Comparison of ENCODE assay signal across 8 cellular contexts in genomic region chr1:159008744-159009188, GRCh38. TPM values are rescaled to one million over a fixed set of nuclear protein-coding genes. Genes with fewer than 3 reads are reported as not detected.
DNase-seq lines count a peak whose midpoint lies in the region; ATAC-seq, FAIRE-seq and TF ChIP-seq lines count a peak whose summit lies in the region.

No MANE protein-coding gene starts in this region.

- H3K4me3 ChIP-seq in tibial artery = no peak overlapping the region

- no peaks in the 10 kb centered on the region for H3K27me3 ChIP-seq in tibial artery

- peak; percentile 77 for TF ChIP-seq POLR2A in GM12891 (IDR thresholded peaks at IDR 0.05; ENCODE audit: low read depth, low read length)

- peak overlapping the region; percentile 96 for H3K27ac Mint-ChIP-seq in mesothelial cell of epicardium

- TF ChIP-seq CTCF in mesothelial cell of epicardium (IDR thresholded peaks at IDR 0.05; ENCODE audit: unreplicated experiment) = no peak
- TF ChIP-seq CTCF in tibial artery (IDR thresholded peaks at IDR 0.05) = no peak

- H3K4me1 Mint-ChIP-seq in mesothelial cell of epicardium = peaks cover 60% of the 10 kb centered on the region

- peak overlapping the region; percentile 69 to 73 for H3K27ac ChIP-seq in tibial artery

- no peaks in the 10 kb centered on the region for H3K27me3 Mint-ChIP-seq in mesothelial cell of epicardium (ENCODE audit: low read depth)

- intact Hi-C loops in tibial artery (cut with DNase I; ENCODE audit: low total_unique reads) = no loop called here

- H3K36me3 ChIP-seq in tibial artery = no peaks in the 10 kb centered on the region

- no peaks in the 10 kb centered on the region for H3K9me3 Mint-ChIP-seq in mesothelial cell of epicardium

- FAIRE-seq in GM12891 (lab: Jason Lieb, UNC) = peak; percentile 95

- DNase-seq in GM12891 (ENCODE audit: insufficient read length, low spot score) (peak; percentile 6), NAMALWA (ENCODE audit: low spot score) (peak; percentile 67), mesothelial cell of epicardium (ENCODE audit: low spot score in 2 of 2, unreplicated experiment in 2 of 2) (no peak), tibial artery (no peak), GOT3 (lab: John Stamatoyannopoulos, UW) (no peak), GM19240 (ENCODE audit: insufficient read length, low spot score) (no peak)
- DNase-seq in activated gamma-delta T cell treated with anti-CD3 and anti-CD28 coated beads, Interleukin-2, amount 50 U/mL, for 16 hours (ENCODE audit: low read depth) = peak; percentile 54

- peaks cover 0 to 37% (median 11%) of the 10 kb centered on the region in 4 donors for H3K4me1 ChIP-seq in tibial artery

- peak; percentile 73 for ATAC-seq in GM21786 (IDR thresholded peaks at IDR 0.05; ENCODE audit: unreplicated experiment)

- H3K36me3 Mint-ChIP-seq in mesothelial cell of epicardium = peaks cover 7% of the 10 kb centered on the region

- H3K9me3 ChIP-seq in tibial artery = no peaks in the 10 kb centered on the region

- H3K4me3 Mint-ChIP-seq in mesothelial cell of epicardium = no peak overlapping the region

TF ChIP-seq in GM12891, 5 proteins besides CTCF, POLR2A, EP300 and RAD21:
- peak; percentile 77 for TF ChIP-seq TAF1 (IDR thresholded peaks at IDR 0.05; ENCODE audit: low read depth, low read length)
- 0 out of 2 replicates have a peak, but pooled peaks have one; percentile 43 for TF ChIP-seq POU2F2 (IDR thresholded peaks at IDR 0.05; ENCODE audit: low read depth, low read length)
- TF ChIP-seq PAX5 (IDR thresholded peaks at IDR 0.05; ENCODE audit: insufficient read depth, low read length, severe bottlenecking) = peak; percentile 13
- TF ChIP-seq POLR2AphosphoS5 (IDR thresholded peaks at IDR 0.05; ENCODE audit: low read depth, low read length) = peak; percentile 83
- no peak for TF ChIP-seq SPI1 (IDR thresholded peaks at IDR 0.05; ENCODE audit: low read depth, low read length)

RNA-seq across cellular contexts. Expression of gene IFI16, which starts 0.9 kb away (rescaled TPM):
- polyA plus RNA-seq in GM12891 (2012; ENCODE audit: low read depth, missing spikeins) = 164 TPM
- 83.8 to 87.3 TPM (median 83.9 TPM) in 3 replicates for total RNA-seq in mesothelial cell of epicardium

Comparison
In these comparisons a context has a peak if more than half of its experiments do, and no peak if none do; other contexts are left out.
1. DNase-seq: peak in GM12891 (single experiment), NAMALWA (single experiment) and activated gamma-delta T cell treated with anti-CD3 and anti-CD28 coated beads, Interleukin-2, amount 50 U/mL, for 16 hours (single experiment); none in mesothelial cell of epicardium (0 of 2), tibial artery (0 of 2), GOT3 (single experiment) and GM19240 (single experiment).